ENCODE assay signal across 18 cellular contexts in genomic region chr19:514166-514663, GRCh38. TPM values are rescaled to one million over a fixed set of nuclear protein-coding genes. Genes with fewer than 3 reads are reported as not detected.
"Had no signal": no experiment of that assay in that cellular context is flagged by ENCODE, and none has a peak within 500 bp of the region (broad histone marks: within the 10 kb centered on the region; RNA-seq: fewer than 3 reads in every experiment).

No MANE protein-coding gene starts in this region.

- H3K4me3 ChIP-seq: breast epithelium, esophagus squamous epithelium, mucosa of descending colon, thoracic aorta had no signal

- H3K4me1 ChIP-seq: parathyroid adenoma had no signal

- H3K9me3 Mint-ChIP-seq: activated naive CD4-positive, alpha-beta T cell treated with anti-CD3 and anti-CD28 coated beads for 36 hours; activated T-helper 1 cell treated with anti-CD3 and anti-CD28 coated beads, Interleukin-12 subunit alpha, Interleukin-12 subunit beta, Interleukin-2, Interleukin-4 antibody, amounts not matched to agents 30 ng/mL and 10 ng/mL and 1 ng/mL, durations not matched to agents 14 hours and 24 hours and 36 hours; stimulated activated naive CD8-positive, alpha-beta T cell treated with anti-CD3 and anti-CD28 coated beads, Interleukin-15, amount 100 ng/mL, for 72 hours had no signal

- H3K9me3 ChIP-seq: breast epithelium, esophagus squamous epithelium, mucosa of descending colon, thoracic aorta had no signal

- H2AFZ ChIP-seq: parathyroid adenoma had no signal

- H3K27ac Mint-ChIP-seq: activated naive CD4-positive, alpha-beta T cell treated with anti-CD3 and anti-CD28 coated beads for 36 hours; activated T-helper 1 cell treated with anti-CD3 and anti-CD28 coated beads, Interleukin-12 subunit alpha, Interleukin-12 subunit beta, Interleukin-2, Interleukin-4 antibody, amounts not matched to agents 30 ng/mL and 10 ng/mL and 1 ng/mL, durations not matched to agents 14 hours and 24 hours and 36 hours; stimulated activated naive CD8-positive, alpha-beta T cell treated with anti-CD3 and anti-CD28 coated beads, Interleukin-15, amount 100 ng/mL, for 72 hours had no signal

- DNase-seq: activated CD4-positive, alpha-beta T cell treated with anti-CD3 and anti-CD28 coated beads, Interleukin-2, amount 50 U/mL, for 4 hours; activated CD4-positive, CD25-positive, alpha-beta regulatory T cell treated with anti-CD3 and anti-CD28 coated beads, Interleukin-2, amount 50 U/mL, for 72 hours; activated CD8-positive, alpha-beta memory T cell treated with anti-CD3 and anti-CD28 coated beads, Interleukin-2, amount 50 U/mL, for 4 hours; activated naive CD4-positive, alpha-beta T cell treated with anti-CD3 and anti-CD28 coated beads for 36 hours; esophagus squamous epithelium; foreskin fibroblast; head of caudate nucleus; stimulated activated CD4-positive, alpha-beta T cell treated with anti-CD3 and anti-CD28 coated beads, Interleukin-4, amount 100 ng/mL, for 24 hours; stimulated activated naive CD8-positive, alpha-beta T cell treated with anti-CD3 and anti-CD28 coated beads, Interleukin-15, amount 100 ng/mL, for 72 hours; T-helper 9 cell had no signal

- H3K27ac ChIP-seq: breast epithelium, esophagus squamous epithelium, parathyroid adenoma, thoracic aorta had no signal

- ATAC-seq: mucosa of descending colon; stimulated activated naive CD8-positive, alpha-beta T cell treated with anti-CD3 and anti-CD28 coated beads, Interleukin-15, amount 100 ng/mL, for 72 hours had no signal

- H3K36me3 ChIP-seq: breast epithelium, thoracic aorta had no signal

- H3K9ac ChIP-seq: parathyroid adenoma had no signal

- H3K4me3 Mint-ChIP-seq: activated naive CD4-positive, alpha-beta T cell treated with anti-CD3 and anti-CD28 coated beads for 36 hours; activated T-helper 1 cell treated with anti-CD3 and anti-CD28 coated beads, Interleukin-12 subunit alpha, Interleukin-12 subunit beta, Interleukin-2, Interleukin-4 antibody, amounts not matched to agents 30 ng/mL and 10 ng/mL and 1 ng/mL, durations not matched to agents 14 hours and 24 hours and 36 hours; stimulated activated naive CD8-positive, alpha-beta T cell treated with anti-CD3 and anti-CD28 coated beads, Interleukin-15, amount 100 ng/mL, for 72 hours had no signal

- FAIRE-seq: islet of Langerhans, urothelium cell line had no signal

- H3K27me3 ChIP-seq: breast epithelium, esophagus squamous epithelium had no signal

- H3K27me3 Mint-ChIP-seq: stimulated activated naive CD8-positive, alpha-beta T cell treated with anti-CD3 and anti-CD28 coated beads, Interleukin-15, amount 100 ng/mL, for 72 hours had no signal

RNA-seq across cellular contexts. Expression of gene GZMM, which starts 29.6 kb away (rescaled TPM):
- total RNA-seq: renal cortical epithelial cell had no signal

RNA-seq across cellular contexts. Expression of gene SHC2, which starts 53.4 kb away (rescaled TPM):
- total RNA-seq: activated naive CD4-positive, alpha-beta T cell treated with anti-CD3 and anti-CD28 coated beads for 36 hours; activated T-helper 1 cell treated with anti-CD3 and anti-CD28 coated beads, Interleukin-12 subunit alpha, Interleukin-12 subunit beta, Interleukin-2, Interleukin-4 antibody, amounts not matched to agents 30 ng/mL and 10 ng/mL and 1 ng/mL, durations not matched to agents 14 hours and 24 hours and 36 hours had no signal
